In genomic region chr5:112626079-112626478, GRCh38 we compare ENCODE assay signal across 17 cellular contexts.
"Had no signal": no experiment of that assay in that cellular context is flagged by ENCODE, and none has a peak within 500 bp of the region (broad histone marks: within the 10 kb centered on the region; RNA-seq: fewer than 3 reads in every experiment).

No MANE protein-coding gene starts in this region.

- H3K4me3 Mint-ChIP-seq: stimulated activated naive B cell treated with anti-CD40 and anti-IgM and Interleukin-4, amounts not matched to agents 10 μg/mL and 1 μg/mL and 100 μg/mL, for 72 hours; T-cell had no signal

- H3K27ac Mint-ChIP-seq: activated naive CD4-positive, alpha-beta T cell treated with anti-CD3 and anti-CD28 coated beads, Interleukin-2, amount 50 U/mL, for 72 hours; activated T-helper 2 cell treated with anti-CD3 and anti-CD28 coated beads, Interferon-gamma antibody, Interleukin-2, Interleukin-4, amounts not matched to agents 10 μg/mL and 5 μg/mL and 100 μg/mL, durations not matched to agents 14 hours and 24 hours and 36 hours; stimulated activated naive B cell treated with anti-CD40 and anti-IgM and Interleukin-4, amounts not matched to agents 10 μg/mL and 1 μg/mL and 100 μg/mL, for 72 hours; T-cell had no signal

- DNase-seq: activated CD4-positive, alpha-beta T cell treated with anti-CD3 and anti-CD28 coated beads, Interleukin-2, amount 50 U/mL, for 4 hours; activated CD4-positive, CD25-positive, alpha-beta regulatory T cell treated with anti-CD3 and anti-CD28 coated beads, Interleukin-2, amount 50 U/mL, for 72 hours; activated T-cell treated with anti-CD3 and anti-CD28 coated beads for 4 hours; amniotic stem cell; central memory CD4-positive, alpha-beta T cell; colonic mucosa; kidney; lower lobe of right lung; midbrain; ovary; stimulated activated CD4-positive, alpha-beta T cell treated with anti-CD3 and anti-CD28 coated beads, Interleukin-4, amount 100 ng/mL, for 1 hour; stimulated activated naive B cell treated with anti-CD40 and anti-IgM and Interleukin-4, amounts not matched to agents 10 μg/mL and 1 μg/mL and 100 μg/mL, for 72 hours; T-cell; T1000; tibial artery had no signal

- H3K36me3 Mint-ChIP-seq: stimulated activated naive B cell treated with anti-CD40 and anti-IgM and Interleukin-4, amounts not matched to agents 10 μg/mL and 1 μg/mL and 100 μg/mL, for 72 hours; T-cell had no signal

- H3K4me1 Mint-ChIP-seq: stimulated activated naive B cell treated with anti-CD40 and anti-IgM and Interleukin-4, amounts not matched to agents 10 μg/mL and 1 μg/mL and 100 μg/mL, for 72 hours; T-cell had no signal

- H3K9me3 Mint-ChIP-seq: activated naive CD4-positive, alpha-beta T cell treated with anti-CD3 and anti-CD28 coated beads, Interleukin-2, amount 50 U/mL, for 72 hours; activated T-helper 2 cell treated with anti-CD3 and anti-CD28 coated beads, Interferon-gamma antibody, Interleukin-2, Interleukin-4, amounts not matched to agents 10 μg/mL and 5 μg/mL and 100 μg/mL, durations not matched to agents 14 hours and 24 hours and 36 hours; T-cell had no signal
